Comparison of ENCODE assay signal across 14 cellular contexts in genomic region chr14:37591941-37592287, GRCh38. TPM values are rescaled to one million over a fixed set of nuclear protein-coding genes. Genes with fewer than 3 reads are reported as not detected.
DNase-seq lines count a peak whose midpoint lies in the region; ATAC-seq and TF ChIP-seq lines count a peak whose summit lies in the region.
"Had no signal": no experiment of that assay in that cellular context is flagged by ENCODE, and none has a peak within 500 bp of the region (broad histone marks: within the 10 kb centered on the region; RNA-seq: fewer than 3 reads in every experiment).

No MANE protein-coding gene starts in this region.

- peak overlapping the region; percentile 99 for H3K27ac ChIP-seq in PC-3 (ENCODE audit: low read length)

- peaks cover 18% of the 10 kb centered on the region for H3K4me1 ChIP-seq in PC-3 (ENCODE audit: insufficient read depth, low read length)

- H3K4me3 ChIP-seq in PC-3 (ENCODE audit: low read length) = peak overlapping the region; percentile 96

- H2AFZ ChIP-seq in PC-3 (ENCODE audit: low read length) = no peak overlapping the region

- H3K9me3 ChIP-seq in PC-3 (ENCODE audit: low read length) = no peaks in the 10 kb centered on the region

- H3K27me3 Mint-ChIP-seq in stimulated activated naive B cell treated with anti-CD40 and anti-IgM and Interleukin-4, amounts not matched to agents 10 μg/mL and 1 μg/mL and 100 μg/mL, for 72 hours = peaks cover 63 to 85% of the 10 kb centered on the region in 2 donors

- POLR2A ChIA-PET in PC-3 (lab: Charles Lee; ENCODE audit: unreplicated experiment) = no interaction called here

- intact Hi-C loops in PC-3 (cut with micrococcal nuclease) = no loop called here

- H3K27me3 ChIP-seq in PC-3 (ENCODE audit: low read length) = no peaks in the 10 kb centered on the region

- peaks cover 89% of the 10 kb centered on the region for H3K79me2 ChIP-seq in PC-3 (ENCODE audit: low read length)

- ATAC-seq in PC-3 (peak; percentile 0), left lobe of liver (peak; percentile 8), HG03432 (IDR thresholded peaks at IDR 0.05; ENCODE audit: unreplicated experiment) (no peak), GM18867 (IDR thresholded peaks at IDR 0.05; ENCODE audit: unreplicated experiment) (no peak)
- no peak for ATAC-seq in stimulated activated naive B cell treated with anti-CD40 and anti-IgM and Interleukin-4, amounts not matched to agents 10 μg/mL and 1 μg/mL and 100 μg/mL, for 72 hours (replicated peaks)
- ATAC-seq: stimulated activated naive CD8-positive, alpha-beta T cell treated with anti-CD3 and anti-CD28 coated beads, Interleukin-15, Interleukin-2, amounts not matched to agents 100 U/mL and 50 U/mL, for 24 hours had no signal

- H3K36me3 ChIP-seq in PC-3 (ENCODE audit: low read depth, low read length) = peaks cover 53% of the 10 kb centered on the region

- H3K9ac ChIP-seq in PC-3 (ENCODE audit: low read length) = peak overlapping the region; percentile 99

- DNase-seq in NCI-H1417 (lab: John Stamatoyannopoulos, UW) (peak; percentile 62 to 93 (median 92)), NCI-H1417 treated with DMSO at 0.1 percent for 48 hours (lab: John Stamatoyannopoulos, UW) (no peak), PC-3 (peak; percentile 73), left lobe of liver (ENCODE audit: low spot score) (peak; percentile 70), GF-D8 (lab: John Stamatoyannopoulos, UW) (no peak)
- DNase-seq in stimulated activated naive B cell treated with anti-CD40 and anti-IgM and Interleukin-4, amounts not matched to agents 10 μg/mL and 1 μg/mL and 100 μg/mL, for 72 hours = no peak
- DNase-seq: NCI-H1436; stimulated activated CD4-positive, alpha-beta T cell treated with anti-CD3 and anti-CD28 coated beads, Interleukin-15, amount 100 ng/mL, for 24 hours; stimulated activated naive CD8-positive, alpha-beta T cell treated with anti-CD3 and anti-CD28 coated beads, Interleukin-15, Interleukin-2, amounts not matched to agents 100 U/mL and 50 U/mL, for 24 hours had no signal

- H3K36me3 Mint-ChIP-seq in stimulated activated naive B cell treated with anti-CD40 and anti-IgM and Interleukin-4, amounts not matched to agents 10 μg/mL and 1 μg/mL and 100 μg/mL, for 72 hours = peaks cover 11 to 22% of the 10 kb centered on the region in 2 donors

- peaks cover 12 to 30% of the 10 kb centered on the region in 2 donors for H3K4me1 Mint-ChIP-seq in stimulated activated naive B cell treated with anti-CD40 and anti-IgM and Interleukin-4, amounts not matched to agents 10 μg/mL and 1 μg/mL and 100 μg/mL, for 72 hours
- H3K4me1 Mint-ChIP-seq: central memory CD8-positive, alpha-beta T cell had no signal

- H3K9me2 ChIP-seq in PC-3 (replicated peaks; ENCODE audit: low read length) = no peaks in the 10 kb centered on the region

- H3K27ac Mint-ChIP-seq in stimulated activated naive B cell treated with anti-CD40 and anti-IgM and Interleukin-4, amounts not matched to agents 10 μg/mL and 1 μg/mL and 100 μg/mL, for 72 hours = peak overlapping the region; percentile 44

- peaks cover 4 to 8% of the 10 kb centered on the region in 2 donors for H3K9me3 Mint-ChIP-seq in stimulated activated naive B cell treated with anti-CD40 and anti-IgM and Interleukin-4, amounts not matched to agents 10 μg/mL and 1 μg/mL and 100 μg/mL, for 72 hours

- peaks cover 27% of the 10 kb centered on the region for H4K20me1 ChIP-seq in PC-3 (ENCODE audit: low read length)

- BruUV-seq in PC-3 (replicated peaks; lab: Mats Ljungman, UMichigan) = no TSS peak

- peak overlapping the region; percentile 89 for H3K4me2 ChIP-seq in PC-3 (ENCODE audit: low read length)

- peak overlapping the region in 1 of 2 donors; percentile 35 for H3K4me3 Mint-ChIP-seq in stimulated activated naive B cell treated with anti-CD40 and anti-IgM and Interleukin-4, amounts not matched to agents 10 μg/mL and 1 μg/mL and 100 μg/mL, for 72 hours
- H3K4me3 Mint-ChIP-seq: central memory CD8-positive, alpha-beta T cell had no signal

- no peaks in the 10 kb centered on the region for H3F3A ChIP-seq in PC-3 (ENCODE audit: low read length, unreplicated experiment)

- peak; percentile 21; the same call in 1 of the 2 replicates for TF ChIP-seq CTCF in PC-3 (conservative IDR thresholded peaks at IDR 0.05; ENCODE audit: low read depth, low read length)

- CTCF ChIA-PET in PC-3 (lab: Charles Lee) = interaction anchor here (0.9 to 1.5 kb wide), 3 partner anchors 155 to 340 kb away, joined by 3 to 9 read pairs (median 6); no protein-coding TSS in a partner anchor

RNA-seq across cellular contexts. Expression of gene FOXA1, which starts 3.1 kb away (rescaled TPM):
- total RNA-seq in PC-3 (2014; rRNA removed) (212 and 249 TPM in 2 replicates), left lobe of liver (36.6 TPM)
- total RNA-seq: RPMI7951 had no signal

RNA-seq across cellular contexts. Expression of gene TTC6, which starts 3.5 kb away (rescaled TPM):
- total RNA-seq in PC-3 (2014; rRNA removed) (13.4 and 18.0 TPM in 2 replicates), left lobe of liver (5.0 TPM)
- total RNA-seq: myocyte, RPMI7951 had no signal

Comparison
In these comparisons a context has a peak if more than half of its experiments do, and no peak if none do; other contexts are left out.
1. DNase-seq: peak in NCI-H1417 (3 of 3), PC-3 (single experiment) and left lobe of liver (single experiment); none in NCI-H1417 treated with DMSO at 0.1 percent for 48 hours (single experiment), stimulated activated naive B cell treated with anti-CD40 and anti-IgM and Interleukin-4, amounts not matched to agents 10 μg/mL and 1 μg/mL and 100 μg/mL, for 72 hours (single experiment) and GF-D8 (single experiment).
2. ATAC-seq: peak in PC-3 (single experiment) and left lobe of liver (single experiment); none in stimulated activated naive B cell treated with anti-CD40 and anti-IgM and Interleukin-4, amounts not matched to agents 10 μg/mL and 1 μg/mL and 100 μg/mL, for 72 hours (0 of 2), HG03432 (single experiment) and GM18867 (single experiment).